17 cellular contexts compared by ENCODE assay signal in the genomic region with DNA sequence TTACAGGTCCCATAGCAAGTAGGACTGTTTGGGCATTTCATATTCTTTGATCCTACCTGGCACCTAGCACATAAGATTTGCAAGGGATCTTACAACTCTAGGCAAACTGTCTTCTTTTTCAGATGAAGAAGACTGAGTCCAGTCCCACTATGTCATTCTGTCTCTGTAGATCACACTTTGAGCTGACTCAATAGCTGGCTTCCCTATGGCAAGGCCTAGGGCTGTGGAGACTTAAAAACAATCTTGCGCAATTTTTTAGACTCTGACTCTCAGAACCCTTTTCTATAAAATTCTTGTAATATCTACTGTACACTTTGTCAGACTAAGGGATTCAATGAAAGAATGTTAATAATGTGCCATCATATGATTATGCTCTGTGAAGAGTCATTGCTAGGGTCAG. TPM values are rescaled to one million over a fixed set of nuclear protein-coding genes. Genes with fewer than 3 reads are reported as not detected.
"Had no signal": no experiment of that assay in that cellular context is flagged by ENCODE, and none has a peak within 500 bp of the region (broad histone marks: within the 10 kb centered on the region; RNA-seq: fewer than 3 reads in every experiment).

No MANE protein-coding gene starts in this region.

- H3K36me3 ChIP-seq: esophagus muscularis mucosa, heart right ventricle, left lung, sigmoid colon had no signal

- H3K4me3 ChIP-seq: esophagus muscularis mucosa, heart right ventricle, left lung, mucosa of descending colon, psoas muscle, sigmoid colon had no signal

- H3K4me1 ChIP-seq: esophagus muscularis mucosa, heart right ventricle, left lung, psoas muscle, sigmoid colon had no signal

- DNase-seq: activated CD4-positive, alpha-beta memory T cell treated with anti-CD3 and anti-CD28 coated beads, Interleukin-2, amount 10 ng/mL, durations not matched to agents 7 days and 5 days; activated gamma-delta T cell; activated T-cell treated with anti-CD3 and anti-CD28 coated beads, Interleukin-2, amount 50 U/mL, for 48 hours; aorta; foreskin melanocyte; heart right ventricle; islet precursor cell; left lung; mucosa of descending colon; natural killer cell; nucleus accumbens; psoas muscle; sigmoid colon; stimulated activated CD4-positive, alpha-beta T cell treated with anti-CD3 and anti-CD28 coated beads, Interleukin-12 subunit alpha, Interleukin-12 subunit beta, amount 100 ng/mL, for 4 hours; stimulated activated naive CD8-positive, alpha-beta T cell treated with anti-CD3 and anti-CD28 coated beads, Interleukin-15, Interleukin-2, amounts not matched to agents 100 U/mL and 50 U/mL, for 24 hours had no signal

- H3K27ac ChIP-seq: esophagus muscularis mucosa, heart right ventricle, left lung, psoas muscle, sigmoid colon had no signal

- H3K27me3 ChIP-seq: left lung, sigmoid colon had no signal

- H3K9me3 ChIP-seq: heart right ventricle, left lung, mucosa of descending colon, sigmoid colon had no signal

RNA-seq across cellular contexts. Expression of gene OTC, which starts 26.7 kb away (rescaled TPM):
- total RNA-seq: activated CD4-positive, alpha-beta memory T cell treated with anti-CD3 and anti-CD28 coated beads, Interleukin-2, amount 10 ng/mL, durations not matched to agents 7 days and 5 days; bronchial epithelial cell; natural killer cell had no signal
